In genomic region chr2:240579771-240580614, GRCh38 we compare ENCODE assay signal across 8 cellular contexts. TPM values are rescaled to one million over a fixed set of nuclear protein-coding genes. Genes with fewer than 3 reads are reported as not detected.
DNase-seq lines count a peak whose midpoint lies in the region; ATAC-seq and TF ChIP-seq lines count a peak whose summit lies in the region.

No MANE protein-coding gene starts in this region.

- intact Hi-C loops in Calu3 (cut with micrococcal nuclease; ENCODE audit: unreplicated experiment) = no loop called here
- intact Hi-C loops in adrenal gland (cut with DNase I) = no loop called here

- H3K9me3 ChIP-seq in adrenal gland (replicated peaks in 1 of 3) = no peaks in the 10 kb centered on the region

- peaks cover 0 to 32% of the 10 kb centered on the region in 2 donors for H3K36me3 ChIP-seq in adrenal gland (replicated peaks in 1 of 2)

- no peaks in the 10 kb centered on the region for H3K9me3 Mint-ChIP-seq in Calu3 (ENCODE audit: low read depth, unreplicated experiment)

- H3K27ac ChIP-seq in adrenal gland = peak overlapping the region; percentile 30 to 96 (median 89)

- ATAC-seq in HG03439 (IDR thresholded peaks at IDR 0.05; ENCODE audit: unreplicated experiment) (peak; percentile 46), HG02610 (IDR thresholded peaks at IDR 0.05; ENCODE audit: unreplicated experiment) (no peak), GM19328 (IDR thresholded peaks at IDR 0.05; ENCODE audit: unreplicated experiment) (no peak)

- H3K27ac Mint-ChIP-seq in Calu3 (ENCODE audit: unreplicated experiment) = peak overlapping the region; percentile 91

- no peak overlapping the region for H3K4me3 ChIP-seq in adrenal gland

- H3K4me1 Mint-ChIP-seq in Calu3 (ENCODE audit: low read depth, unreplicated experiment) = peaks cover 45% of the 10 kb centered on the region

- peak in 1 of 2 donors; percentile 69 for TF ChIP-seq POLR2A in adrenal gland (IDR thresholded peaks at IDR 0.05)

- WGBS in adrenal gland, 4 donors = 36 to 48% (median 39%) methylated on average over 26 to 27 of the region's 27 CpGs

- TF ChIP-seq CTCF in Calu3 (IDR thresholded peaks at IDR 0.05; ENCODE audit: unreplicated experiment) = peak; percentile 73
- peak in 5 of 6 experiments; percentile 36 to 42 (median 36) for TF ChIP-seq CTCF in adrenal gland (IDR thresholded peaks at IDR 0.05)

- H3K36me3 Mint-ChIP-seq in Calu3 (ENCODE audit: insufficient read depth, unreplicated experiment) = peaks cover 68% of the 10 kb centered on the region

- no peaks in the 10 kb centered on the region for H3K27me3 ChIP-seq in adrenal gland

- H3K4me1 ChIP-seq in adrenal gland (replicated peaks in 1 of 2) = peaks cover 36 to 39% of the 10 kb centered on the region in 2 donors

- CTCF ChIA-PET in Calu3 (lab: Charles Lee) = interaction anchor here (0.6 to 2.0 kb wide), 10 partner anchors 9 to 975 kb away, joined by 3 to 38 read pairs (median 6); partner anchors contain the start of gene ANKMY1

- BruUV-seq in Calu3 (replicated peaks; lab: Mats Ljungman, UMichigan) = no TSS peak

- H3K27me3 Mint-ChIP-seq in Calu3 (ENCODE audit: unreplicated experiment) = no peaks in the 10 kb centered on the region

- peak; percentile 84 for DNase-seq in Calu3
- DNase-seq in SW480 (ENCODE audit: low spot score) = peak; percentile 97
- peak; percentile 64 to 93 (median 92) for DNase-seq in adrenal gland
- DNase-seq in kidney glomerular epithelial cell (lab: John Stamatoyannopoulos, UW) = peak; percentile 2
- peak; percentile 50 to 52 for DNase-seq in stimulated activated CD8-positive, alpha-beta memory T cell treated with anti-CD3 and anti-CD28 coated beads, Interleukin-7, amount 100 ng/mL, for 4 hours (ENCODE audit: low read depth in 2 of 2)

- H3K4me3 Mint-ChIP-seq in Calu3 (ENCODE audit: low read depth, unreplicated experiment) = peak overlapping the region; percentile 59

RNA-seq across cellular contexts. Expression of gene CAPN10, which starts 6.5 kb away (rescaled TPM):
- 49.3 and 52.6 TPM in 2 replicates for total RNA-seq in Calu3 (2022)
- 10 to 100 TPM; 17.3 to 41.8 (median 24.6) TPM for total RNA-seq in adrenal gland
- polyA plus RNA-seq in adrenal gland = 100 to 1,000 TPM in 2 of 3 donors, 1 to 10 TPM in 1; 4.7 to 158 (median 102) TPM

RNA-seq across cellular contexts. Expression of gene RNPEPL1, which starts 11.7 kb away (rescaled TPM):
- total RNA-seq in Calu3 (2022) (80.6 and 82.9 TPM in 2 replicates), adrenal gland (10 to 100 TPM; 37.0 to 93.3 (median 59.5) TPM)
- 100 to 1,000 TPM in 2 of 3 donors, 1 to 10 TPM in 1; 5.1 to 259 (median 110) TPM for polyA plus RNA-seq in adrenal gland

RNA-seq across cellular contexts. Expression of gene DUSP28, which starts 19.8 kb away (rescaled TPM):
- total RNA-seq in Calu3 (2022) (5.1 and 8.5 TPM in 2 replicates), adrenal gland (10 to 100 TPM in 3 of 8 donors, 1 to 10 TPM in 5; 4.9 to 22.2 (median 8.3) TPM)
- 10 to 100 TPM in 1 of 3 donors, 1 to 10 TPM in 2; 7.2 to 14.5 (median 8.8) TPM for polyA plus RNA-seq in adrenal gland

RNA-seq across cellular contexts. Expression of gene ANKMY1, which starts 22.2 kb away (rescaled TPM):
- total RNA-seq in Calu3 (2022) = 34.9 and 38.2 TPM in 2 replicates
- total RNA-seq in adrenal gland = 10 to 100 TPM in 5 of 8 donors, 1 to 10 TPM in 3; 7.2 to 20.3 (median 13.0) TPM
- polyA plus RNA-seq in adrenal gland = 10 to 100 TPM in 2 of 3 donors, 1 to 10 TPM in 1; 8.1 to 31.7 (median 10.0) TPM

RNA-seq across cellular contexts. Expression of gene GPR35, which starts 45.3 kb away (rescaled TPM):
- 40.3 and 49.4 TPM in 2 replicates for total RNA-seq in Calu3 (2022)
- 1 to 10 TPM in 3 of 8 donors, under 1 TPM in 4, not detected in 1; 0.32 to 1.3 (median 0.96) TPM for total RNA-seq in adrenal gland
- polyA plus RNA-seq in adrenal gland = 1 to 10 TPM in 2 of 3 donors, under 1 TPM in 1; 0.07 to 5.7 (median 3.5) TPM

Comparison
In these comparisons a context has a peak if more than half of its experiments do, and no peak if none do; other contexts are left out.
1. DNase-seq: peak in every context shown above with its lines; median percentile 97 in SW480; 92 in adrenal gland; 84 in Calu3; 51 in stimulated activated CD8-positive, alpha-beta memory T cell treated with anti-CD3 and anti-CD28 coated beads, Interleukin-7, amount 100 ng/mL, for 4 hours; 2 in kidney glomerular epithelial cell.